In genomic region chr11:120399312-120399711, GRCh38 we compare ENCODE assay signal across 18 cellular contexts.
DNase-seq lines count a peak whose midpoint lies in the region; ATAC-seq and TF ChIP-seq lines count a peak whose summit lies in the region.
"Had no signal": no experiment of that assay in that cellular context is flagged by ENCODE, and none has a peak within 500 bp of the region (broad histone marks: within the 10 kb centered on the region; RNA-seq: fewer than 3 reads in every experiment).

No MANE protein-coding gene starts in this region.

- H3K36me3 ChIP-seq in HCT116 (ENCODE audit: control insufficient read depth in 1 of 2, insufficient read depth in 2 of 2, low read length in 2 of 2): no peaks in the 10 kb centered on the region
- no peaks in the 10 kb centered on the region for H3K36me3 ChIP-seq in osteoblast (ENCODE audit: insufficient read depth, low read length)
- H3K36me3 ChIP-seq: lower lobe of right lung, tibial nerve had no signal

- H2AFZ ChIP-seq in HCT116 (ENCODE audit: low read depth, low read length, poor library complexity, severe bottlenecking): no peak overlapping the region
- no peak overlapping the region for H2AFZ ChIP-seq in osteoblast (ENCODE audit: low read length)
- H2AFZ ChIP-seq: parathyroid adenoma had no signal

- peak overlapping the region; percentile 24; the same call in 1 of the 2 replicates for H3K4me2 ChIP-seq in HCT116 (ENCODE audit: low read length)
- H3K4me2 ChIP-seq in osteoblast (ENCODE audit: insufficient read depth, low read length): peak overlapping the region; percentile 92

- H4K20me1 ChIP-seq in HCT116 (ENCODE audit: insufficient read depth): peaks cover 25% of the 10 kb centered on the region; the same call in 1 of the 2 replicates
- peaks cover 41% of the 10 kb centered on the region for H4K20me1 ChIP-seq in osteoblast (ENCODE audit: insufficient read depth, low read length)

- intact Hi-C loops in HCT116 (cut with micrococcal nuclease): no loop called here

- no peak overlapping the region for H3K9ac ChIP-seq in HCT116 (ENCODE audit: low read length)
- H3K9ac ChIP-seq: parathyroid adenoma had no signal

- H3K27me3 ChIP-seq in HCT116 (ENCODE audit: insufficient read depth, low read length): no peaks in the 10 kb centered on the region
- no peaks in the 10 kb centered on the region for H3K27me3 ChIP-seq in osteoblast (ENCODE audit: insufficient read depth, low read length)
- H3K27me3 ChIP-seq: tibial nerve had no signal

- RAD21 ChIA-PET in HCT116 (lab: Charles Lee; ENCODE audit: low non-redundant PET in 1 of 2, low total read pairs in 2 of 2, uncharacterized antibody in 2 of 2, unreplicated experiment in 2 of 2): no interaction called here

- DNase-seq in HCT116 (ENCODE audit: low read depth, low spot score): no peak
- peak; percentile 4 for DNase-seq in NCI-H2196 treated with DMSO at 0.1 percent for 48 hours (lab: John Stamatoyannopoulos, UW; ENCODE audit: unreplicated experiment)
- peak; percentile 16 for DNase-seq in epithelial cell of esophagus (ENCODE audit: low read depth)
- DNase-seq in osteoblast (ENCODE audit: insufficient read length, low spot score, missing footprints): no peak
- DNase-seq in GDM1 (lab: John Stamatoyannopoulos, UW): no peak
- DNase-seq in activated CD4-positive, alpha-beta T cell treated with anti-CD3 and anti-CD28 coated beads for 48 hours: no peak
- DNase-seq in NCI-H2029 (lab: John Stamatoyannopoulos, UW): no peak
- DNase-seq: activated CD4-positive, alpha-beta T cell treated with anti-CD3 and anti-CD28 coated beads for 36 hours; activated gamma-delta T cell; amygdala; lower lobe of right lung; NCI-H1436 treated with DMSO at 0.1 percent for 48 hours; NCI-H510A; stimulated activated CD4-positive, alpha-beta T cell treated with anti-CD3 and anti-CD28 coated beads, Interleukin-2, amount 100 ng/mL, for 48 hours; SW 1271 had no signal

- TF ChIP-seq RAD21 in HCT116 (IDR thresholded peaks at IDR 0.05; ENCODE audit: low read depth): no peak

- no peaks in the 10 kb centered on the region for H3K9me3 ChIP-seq in HCT116 (ENCODE audit: control insufficient read depth in 1 of 2, insufficient read depth in 1 of 2, low read depth in 1 of 2, low read length in 2 of 2)
- no peaks in the 10 kb centered on the region for H3K9me3 ChIP-seq in osteoblast (ENCODE audit: low read depth, low read length)
- H3K9me3 ChIP-seq: lower lobe of right lung, tibial nerve had no signal

- peaks cover 87% of the 10 kb centered on the region for H3K79me2 ChIP-seq in HCT116 (ENCODE audit: insufficient read depth, low read length)
- H3K79me2 ChIP-seq in osteoblast (ENCODE audit: insufficient read depth, low read length): peaks cover 82% of the 10 kb centered on the region

- H3K4me3 ChIP-seq in HCT116 (replicated peaks in 1 of 2; ENCODE audit: low read depth in 1 of 2, low read length in 2 of 2) (no peak overlapping the region), epithelial cell of esophagus (ENCODE audit: low read length) (no peak overlapping the region), osteoblast (ENCODE audit: insufficient read depth, low read length) (no peak overlapping the region)
- H3K4me3 ChIP-seq: lower lobe of right lung, tibial nerve had no signal

- H3K9me2 ChIP-seq in HCT116 (ENCODE audit: insufficient read depth): no peaks in the 10 kb centered on the region

- no peak for TF ChIP-seq CTCF in HCT116 (IDR thresholded peaks at IDR 0.05 in 2 of 3, conservative IDR thresholded peaks at IDR 0.05 in 1 of 3; ENCODE audit: borderline replicate concordance in 1 of 3, insufficient read depth in 1 of 3, low read depth in 2 of 3, low read length in 2 of 3)
- no peak for TF ChIP-seq CTCF in epithelial cell of esophagus (IDR thresholded peaks at IDR 0.05; ENCODE audit: insufficient read depth, low read depth, low read length, missing control alignments)
- TF ChIP-seq CTCF in osteoblast (IDR thresholded peaks at IDR 0.05; ENCODE audit: extremely low read depth, low read depth, low read length): no peak

- CTCF ChIA-PET in HCT116 (lab: Charles Lee): no interaction called here

- ATAC-seq in HCT116: no peak
- ATAC-seq in HG03571 (IDR thresholded peaks at IDR 0.05; ENCODE audit: unreplicated experiment): no peak
- ATAC-seq: activated CD4-positive, alpha-beta T cell treated with anti-CD3 and anti-CD28 coated beads for 36 hours had no signal

- TF ChIP-seq POLR2A in HCT116 (IDR thresholded peaks at IDR 0.05; ENCODE audit: borderline replicate concordance, extremely low read depth, insufficient read depth, insufficient read length): no peak

- POLR2A ChIA-PET in HCT116 (lab: Charles Lee): no interaction called here

- H3K27ac ChIP-seq in HCT116 (ENCODE audit: low read depth, low read length): no peak overlapping the region
- peak overlapping the region; percentile 17 for H3K27ac ChIP-seq in osteoblast (ENCODE audit: low read depth, low read length)
- H3K27ac ChIP-seq: lower lobe of right lung, parathyroid adenoma had no signal

- BruUV-seq in HCT116 (replicated peaks; lab: Mats Ljungman, UMichigan): no TSS peak

- H3K4me1 ChIP-seq in HCT116 (ENCODE audit: control insufficient read depth in 1 of 2, insufficient read depth in 2 of 2, low read length in 2 of 2): peaks cover 25 to 31% of the 10 kb centered on the region in 2 experiments
- peaks cover 45% of the 10 kb centered on the region for H3K4me1 ChIP-seq in osteoblast (ENCODE audit: insufficient read depth, low read length)
- H3K4me1 ChIP-seq: parathyroid adenoma had no signal

TF ChIP-seq in HCT116, 20 proteins besides CTCF, POLR2A, EP300 and RAD21:
- TF ChIP-seq, protein P1, sequence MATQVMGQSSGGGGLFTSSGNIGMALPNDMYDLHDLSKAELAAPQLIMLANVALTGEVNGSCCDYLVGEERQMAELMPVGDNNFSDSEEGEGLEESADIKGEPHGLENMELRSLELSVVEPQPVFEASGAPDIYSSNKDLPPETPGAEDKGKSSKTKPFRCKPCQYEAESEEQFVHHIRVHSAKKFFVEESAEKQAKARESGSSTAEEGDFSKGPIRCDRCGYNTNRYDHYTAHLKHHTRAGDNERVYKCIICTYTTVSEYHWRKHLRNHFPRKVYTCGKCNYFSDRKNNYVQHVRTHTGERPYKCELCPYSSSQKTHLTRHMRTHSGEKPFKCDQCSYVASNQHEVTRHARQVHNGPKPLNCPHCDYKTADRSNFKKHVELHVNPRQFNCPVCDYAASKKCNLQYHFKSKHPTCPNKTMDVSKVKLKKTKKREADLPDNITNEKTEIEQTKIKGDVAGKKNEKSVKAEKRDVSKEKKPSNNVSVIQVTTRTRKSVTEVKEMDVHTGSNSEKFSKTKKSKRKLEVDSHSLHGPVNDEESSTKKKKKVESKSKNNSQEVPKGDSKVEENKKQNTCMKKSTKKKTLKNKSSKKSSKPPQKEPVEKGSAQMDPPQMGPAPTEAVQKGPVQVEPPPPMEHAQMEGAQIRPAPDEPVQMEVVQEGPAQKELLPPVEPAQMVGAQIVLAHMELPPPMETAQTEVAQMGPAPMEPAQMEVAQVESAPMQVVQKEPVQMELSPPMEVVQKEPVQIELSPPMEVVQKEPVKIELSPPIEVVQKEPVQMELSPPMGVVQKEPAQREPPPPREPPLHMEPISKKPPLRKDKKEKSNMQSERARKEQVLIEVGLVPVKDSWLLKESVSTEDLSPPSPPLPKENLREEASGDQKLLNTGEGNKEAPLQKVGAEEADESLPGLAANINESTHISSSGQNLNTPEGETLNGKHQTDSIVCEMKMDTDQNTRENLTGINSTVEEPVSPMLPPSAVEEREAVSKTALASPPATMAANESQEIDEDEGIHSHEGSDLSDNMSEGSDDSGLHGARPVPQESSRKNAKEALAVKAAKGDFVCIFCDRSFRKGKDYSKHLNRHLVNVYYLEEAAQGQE (IDR thresholded peaks at IDR 0.05; ENCODE audit: low read depth): no peak
- no peak for TF ChIP-seq ZFX (IDR thresholded peaks at IDR 0.05)
- TF ChIP-seq CBX3 (IDR thresholded peaks at IDR 0.05; ENCODE audit: low read depth): no peak
- no peak for TF ChIP-seq SP1 (IDR thresholded peaks at IDR 0.05; ENCODE audit: low read depth)
- no peak for TF ChIP-seq ELF1 (IDR thresholded peaks at IDR 0.05; ENCODE audit: borderline replicate concordance, low read depth)
- TF ChIP-seq POLR2AphosphoS5 (IDR thresholded peaks at IDR 0.05; ENCODE audit: low read depth, low read length): no peak
- no peak for TF ChIP-seq EZH2 (IDR thresholded peaks at IDR 0.05)
- TF ChIP-seq JUND (IDR thresholded peaks at IDR 0.05): no peak
- TF ChIP-seq FOSL1 (IDR thresholded peaks at IDR 0.05; ENCODE audit: low read depth): no peak
- TF ChIP-seq TCF7L2 (IDR thresholded peaks at IDR 0.05; ENCODE audit: borderline replicate concordance, extremely low read depth, insufficient read depth, insufficient read length): no peak
- TF ChIP-seq YY1 (IDR thresholded peaks at IDR 0.05; ENCODE audit: extremely low read depth, insufficient replicate concordance, low read depth, low read length): no peak
- TF ChIP-seq EZH2phosphoT487 (IDR thresholded peaks at IDR 0.05; ENCODE audit: borderline replicate concordance): no peak

Comparison
In these comparisons a context has a peak if more than half of its experiments do, and no peak if none do; other contexts are left out.
1. DNase-seq: peak in NCI-H2196 treated with DMSO at 0.1 percent for 48 hours (single experiment) and epithelial cell of esophagus (single experiment); none in HCT116 (single experiment), osteoblast (single experiment), GDM1 (single experiment), activated CD4-positive, alpha-beta T cell treated with anti-CD3 and anti-CD28 coated beads for 48 hours (single experiment) and NCI-H2029 (single experiment).